ENCODE assay signal across 12 cellular contexts in genomic region chr16:84614075-84614474, GRCh38. TPM values are rescaled to one million over a fixed set of nuclear protein-coding genes. Genes with fewer than 3 reads are reported as not detected.
DNase-seq lines count a peak whose midpoint lies in the region; ATAC-seq and TF ChIP-seq lines count a peak whose summit lies in the region.
"Had no signal": no experiment of that assay in that cellular context is flagged by ENCODE, and none has a peak within 500 bp of the region (broad histone marks: within the 10 kb centered on the region; RNA-seq: fewer than 3 reads in every experiment).

No MANE protein-coding gene starts in this region.

- peak overlapping the region; percentile 88 for H3K27ac Mint-ChIP-seq in activated T-cell treated with anti-CD3 and anti-CD28 coated beads, Interleukin-2, amount 50 U/mL, for 72 hours
- H3K27ac Mint-ChIP-seq in activated T-helper 2 cell treated with anti-CD3 and anti-CD28 coated beads, Interferon-gamma antibody, Interleukin-2, Interleukin-4, amounts not matched to agents 10 μg/mL and 5 μg/mL and 100 μg/mL, durations not matched to agents 14 hours and 24 hours and 36 hours = peak overlapping the region; percentile 85
- H3K27ac Mint-ChIP-seq in type B pancreatic cell (peak overlapping the region; percentile 28), endothelial cell (ENCODE audit: unreplicated experiment) (no peak overlapping the region)

- H2BK120ac ChIP-seq in mesendoderm (ENCODE audit: low read depth, low read length) = no peak overlapping the region

- H4K5ac ChIP-seq in mesendoderm (ENCODE audit: low read length) = no peak overlapping the region

- no peaks in the 10 kb centered on the region for H3K27me3 ChIP-seq in mesendoderm (ENCODE audit: insufficient read depth, low read length, poor library complexity)
- H3K27me3 ChIP-seq: SJCRH30 had no signal

- peaks cover 76% of the 10 kb centered on the region for H3K4me1 Mint-ChIP-seq in activated T-cell treated with anti-CD3 and anti-CD28 coated beads, Interleukin-2, amount 50 U/mL, for 72 hours (ENCODE audit: low read depth)
- H3K4me1 Mint-ChIP-seq in activated T-helper 2 cell treated with anti-CD3 and anti-CD28 coated beads, Interferon-gamma antibody, Interleukin-2, Interleukin-4, amounts not matched to agents 10 μg/mL and 5 μg/mL and 100 μg/mL, durations not matched to agents 14 hours and 24 hours and 36 hours (ENCODE audit: low read depth) = peaks cover 70% of the 10 kb centered on the region
- peaks cover 45% of the 10 kb centered on the region for H3K4me1 Mint-ChIP-seq in type B pancreatic cell (ENCODE audit: unreplicated experiment)
- peaks cover 34% of the 10 kb centered on the region for H3K4me1 Mint-ChIP-seq in endothelial cell (ENCODE audit: unreplicated experiment)

- no peaks in the 10 kb centered on the region for H3K36me3 ChIP-seq in mesendoderm (ENCODE audit: control insufficient read depth, insufficient read depth, low read length)
- H3K36me3 ChIP-seq: cardiac muscle cell, SJCRH30 had no signal

- H3K23ac ChIP-seq in mesendoderm (ENCODE audit: low read length) = no peak overlapping the region

- H3K4me1 ChIP-seq in mesendoderm (ENCODE audit: control insufficient read depth, low read depth, low read length) = peaks cover 2% of the 10 kb centered on the region

- no peak overlapping the region for H4K8ac ChIP-seq in mesendoderm (ENCODE audit: low read depth, low read length)

- H3K9me3 Mint-ChIP-seq in activated T-cell treated with anti-CD3 and anti-CD28 coated beads, Interleukin-2, amount 50 U/mL, for 72 hours = peaks cover 0 to 11% of the 10 kb centered on the region in 2 donors
- H3K9me3 Mint-ChIP-seq in activated T-helper 2 cell treated with anti-CD3 and anti-CD28 coated beads, Interferon-gamma antibody, Interleukin-2, Interleukin-4, amounts not matched to agents 10 μg/mL and 5 μg/mL and 100 μg/mL, durations not matched to agents 14 hours and 24 hours and 36 hours = peaks cover 11% of the 10 kb centered on the region
- no peaks in the 10 kb centered on the region for H3K9me3 Mint-ChIP-seq in type B pancreatic cell
- H3K9me3 Mint-ChIP-seq in endothelial cell (ENCODE audit: unreplicated experiment) = no peaks in the 10 kb centered on the region

- no peak overlapping the region for H2BK5ac ChIP-seq in mesendoderm (ENCODE audit: low read length)

- DNase-seq in activated T-cell treated with anti-CD3 and anti-CD28 coated beads, Interleukin-2, amount 50 U/mL, for 72 hours = no peak
- DNase-seq in activated T-cell treated with anti-CD3 and anti-CD28 coated beads, Interleukin-2, amount 50 U/mL, for 1 hour = no peak
- no peak for DNase-seq in activated T-helper 2 cell treated with anti-CD3 and anti-CD28 coated beads, Interferon-gamma antibody, Interleukin-2, Interleukin-4, amounts not matched to agents 10 μg/mL and 5 μg/mL and 100 μg/mL, durations not matched to agents 14 hours and 24 hours and 36 hours (ENCODE audit: low spot score)
- DNase-seq in mesendoderm = no peak
- no peak for DNase-seq in type B pancreatic cell (ENCODE audit: extremely low spot score, unreplicated experiment)
- no peak for DNase-seq in endothelial cell (ENCODE audit: low spot score)
- DNase-seq: psoas muscle, SJCRH30 had no signal

- TF ChIP-seq CTCF in type B pancreatic cell (conservative IDR thresholded peaks at IDR 0.05) (no peak), endothelial cell (IDR thresholded peaks at IDR 0.05; ENCODE audit: unreplicated experiment) (no peak)

- peak overlapping the region; percentile 96 to 99 for H3K4me3 Mint-ChIP-seq in activated T-cell treated with anti-CD3 and anti-CD28 coated beads, Interleukin-2, amount 50 U/mL, for 72 hours
- H3K4me3 Mint-ChIP-seq in activated T-helper 2 cell treated with anti-CD3 and anti-CD28 coated beads, Interferon-gamma antibody, Interleukin-2, Interleukin-4, amounts not matched to agents 10 μg/mL and 5 μg/mL and 100 μg/mL, durations not matched to agents 14 hours and 24 hours and 36 hours (ENCODE audit: low read depth) = peak overlapping the region; percentile 75
- peak overlapping the region; percentile 73 for H3K4me3 Mint-ChIP-seq in type B pancreatic cell
- H3K4me3 Mint-ChIP-seq in endothelial cell (ENCODE audit: unreplicated experiment) = no peak overlapping the region

- no peak overlapping the region for H3K4ac ChIP-seq in mesendoderm (ENCODE audit: low read depth, low read length)

- H2AK5ac ChIP-seq in mesendoderm (ENCODE audit: low read length) = no peak overlapping the region

- H3K79me2 ChIP-seq in mesendoderm (ENCODE audit: control insufficient read depth, insufficient read depth, low read length) = peaks cover 34% of the 10 kb centered on the region

- no peak overlapping the region for H3K4me3 ChIP-seq in mesendoderm (ENCODE audit: low read length)
- H3K4me3 ChIP-seq: cardiac muscle cell, psoas muscle, SJCRH30 had no signal

- H3K18ac ChIP-seq in mesendoderm (ENCODE audit: low read length) = no peak overlapping the region

- no CpG with 5 or more reads among the region's 12 CpGs for WGBS in mesendoderm (ENCODE audit: extremely low coverage, insufficient coverage, low lambda C conversion rate)

- no peak overlapping the region for H2BK15ac ChIP-seq in mesendoderm (replicated peaks; ENCODE audit: low read depth)

- H3K4me2 ChIP-seq in mesendoderm (ENCODE audit: low read length) = no peak overlapping the region

- ATAC-seq in activated T-cell treated with anti-CD3 and anti-CD28 coated beads, Interleukin-2, amount 50 U/mL, for 72 hours (replicated peaks in 1 of 2) = no peak
- ATAC-seq in GM19023 (IDR thresholded peaks at IDR 0.05; ENCODE audit: unreplicated experiment) = no peak
- no peak for ATAC-seq in HG02884 (IDR thresholded peaks at IDR 0.05; ENCODE audit: unreplicated experiment)
- ATAC-seq: HCT116, psoas muscle had no signal

- H3K27me3 Mint-ChIP-seq in activated T-cell treated with anti-CD3 and anti-CD28 coated beads, Interleukin-2, amount 50 U/mL, for 72 hours (ENCODE audit: low read depth) = peaks cover 2% of the 10 kb centered on the region
- H3K27me3 Mint-ChIP-seq in activated T-helper 2 cell treated with anti-CD3 and anti-CD28 coated beads, Interferon-gamma antibody, Interleukin-2, Interleukin-4, amounts not matched to agents 10 μg/mL and 5 μg/mL and 100 μg/mL, durations not matched to agents 14 hours and 24 hours and 36 hours (ENCODE audit: low read depth) = peaks cover 2% of the 10 kb centered on the region
- H3K27me3 Mint-ChIP-seq in type B pancreatic cell (peaks cover 6% of the 10 kb centered on the region), endothelial cell (ENCODE audit: unreplicated experiment) (peaks cover 15% of the 10 kb centered on the region)

- H3K79me1 ChIP-seq in mesendoderm (ENCODE audit: low read length) = peaks cover 20% of the 10 kb centered on the region

- peak overlapping the region; percentile 28 for H3K9ac ChIP-seq in mesendoderm (ENCODE audit: low read length)

- peaks cover 27 to 51% of the 10 kb centered on the region in 2 donors for H3K36me3 Mint-ChIP-seq in activated T-cell treated with anti-CD3 and anti-CD28 coated beads, Interleukin-2, amount 50 U/mL, for 72 hours (ENCODE audit: insufficient read depth in 2 of 2)
- peaks cover 77% of the 10 kb centered on the region for H3K36me3 Mint-ChIP-seq in activated T-helper 2 cell treated with anti-CD3 and anti-CD28 coated beads, Interferon-gamma antibody, Interleukin-2, Interleukin-4, amounts not matched to agents 10 μg/mL and 5 μg/mL and 100 μg/mL, durations not matched to agents 14 hours and 24 hours and 36 hours (ENCODE audit: low read depth)
- H3K36me3 Mint-ChIP-seq in type B pancreatic cell = peaks cover 13% of the 10 kb centered on the region
- peaks cover 21% of the 10 kb centered on the region for H3K36me3 Mint-ChIP-seq in endothelial cell (ENCODE audit: low read depth, unreplicated experiment)

- peak overlapping the region; percentile 50 for H3K56ac ChIP-seq in mesendoderm (ENCODE audit: low read length)

- intact Hi-C loops in activated T-helper 2 cell treated with anti-CD3 and anti-CD28 coated beads, Interferon-gamma antibody, Interleukin-2, Interleukin-4, amounts not matched to agents 10 μg/mL and 5 μg/mL and 100 μg/mL, durations not matched to agents 14 hours and 24 hours and 36 hours (cut with micrococcal nuclease) = no loop called here

- no peak overlapping the region for H3K27ac ChIP-seq in mesendoderm (ENCODE audit: low read depth, low read length)
- H3K27ac ChIP-seq: cardiac muscle cell, psoas muscle, SJCRH30 had no signal

RNA-seq across cellular contexts. Expression of gene COTL1, which starts 3.8 kb away (rescaled TPM):
- 100 to 1,000 TPM; 353 to 529 TPM for total RNA-seq in activated T-cell treated with anti-CD3 and anti-CD28 coated beads, Interleukin-2, amount 50 U/mL, for 72 hours
- total RNA-seq in activated T-helper 2 cell treated with anti-CD3 and anti-CD28 coated beads, Interferon-gamma antibody, Interleukin-2, Interleukin-4, amounts not matched to agents 10 μg/mL and 5 μg/mL and 100 μg/mL, durations not matched to agents 14 hours and 24 hours and 36 hours = 478 and 483 TPM in 2 replicates
- polyA plus RNA-seq in mesendoderm (2013, experiment 1 of 2) = 102 TPM
- polyA plus RNA-seq in mesendoderm (2013, experiment 2 of 2) = 104 TPM
- total RNA-seq in type B pancreatic cell (ENCODE audit: low replicate concordance) (75.6 and 179 TPM in 2 replicates), endothelial cell (ENCODE audit: unreplicated experiment) (87.3 TPM)

RNA-seq across cellular contexts. Expression of gene KLHL36, which starts 34.2 kb away (rescaled TPM):
- total RNA-seq in activated T-cell treated with anti-CD3 and anti-CD28 coated beads, Interleukin-2, amount 50 U/mL, for 72 hours = 10 to 100 TPM; 64.2 to 69.5 TPM
- total RNA-seq in activated T-helper 2 cell treated with anti-CD3 and anti-CD28 coated beads, Interferon-gamma antibody, Interleukin-2, Interleukin-4, amounts not matched to agents 10 μg/mL and 5 μg/mL and 100 μg/mL, durations not matched to agents 14 hours and 24 hours and 36 hours = 57.7 and 59.6 TPM in 2 replicates
- polyA plus RNA-seq in mesendoderm (2013, experiment 1 of 2) = 6.7 TPM
- 7.3 TPM for polyA plus RNA-seq in mesendoderm (2013, experiment 2 of 2)
- total RNA-seq in type B pancreatic cell (ENCODE audit: low replicate concordance) = 40.3 and 64.7 TPM in 2 replicates
- total RNA-seq in endothelial cell (ENCODE audit: unreplicated experiment) = 40.8 TPM
